Comparison of ENCODE assay signal across 8 cellular contexts in genomic region chr19:18281082-18282020, GRCh38. TPM values are rescaled to one million over a fixed set of nuclear protein-coding genes. Genes with fewer than 3 reads are reported as not detected.
DNase-seq lines count a peak whose midpoint lies in the region; ATAC-seq and TF ChIP-seq lines count a peak whose summit lies in the region.

TSS of gene JUND (minus strand) at chr19:18281622. CDS start at chr19:18281484, 138 bp downstream.

- peaks cover 0 to 30% (median 15%) of the 10 kb centered on the region in 9 donors for H3K36me3 ChIP-seq in heart right ventricle
- H3K36me3 ChIP-seq in upper lobe of left lung, result peaks cover 3 to 27% (median 14%) of the 10 kb centered on the region in 4 donors

- TF ChIP-seq CTCF in GM13977 (IDR thresholded peaks at IDR 0.05; ENCODE audit: extremely low read depth, insufficient read depth, missing control alignments), result peak; percentile 1
- peak in 1 of 9 donors; percentile 9 for TF ChIP-seq CTCF in heart right ventricle (IDR thresholded peaks at IDR 0.05)
- TF ChIP-seq CTCF in upper lobe of left lung (IDR thresholded peaks at IDR 0.05), result peak in 5 of 6 experiments; percentile 8 to 48 (median 26)

- peaks cover 9 to 56% (median 45%) of the 10 kb centered on the region in 9 donors for H3K4me1 ChIP-seq in heart right ventricle
- H3K4me1 ChIP-seq in upper lobe of left lung, result peaks cover 33 to 44% (median 38%) of the 10 kb centered on the region in 4 donors

- in situ Hi-C loops in GM13977 (cut with MboI; ENCODE audit: low pct_unique_long_range_greater_than_20kb, low sequenced_read_pairs, unreplicated experiment), result no loop called here

- TF ChIP-seq EP300 in upper lobe of left lung (IDR thresholded peaks at IDR 0.05), result peak in 3 of 4 donors; percentile 24 to 92 (median 72)

- H3K9me3 ChIP-seq in heart right ventricle (no peaks in the 10 kb centered on the region), upper lobe of left lung (no peaks in the 10 kb centered on the region)

- H3K4me3 ChIP-seq in heart right ventricle (peak within 1 kb of the TSS; percentile 75 to 100 (median 94)), upper lobe of left lung (peak within 1 kb of the TSS; percentile 63 to 99 (median 90))

- H3K27ac ChIP-seq in heart right ventricle, result peak within 1 kb of the TSS; percentile 99 to 100 (median 100)
- H3K27ac ChIP-seq in upper lobe of left lung, result peak within 1 kb of the TSS; percentile 100

- ATAC-seq in HG02852 (IDR thresholded peaks at IDR 0.05; ENCODE audit: unreplicated experiment) (peak; percentile 68), heart right ventricle (peak; percentile 77 to 88 (median 82)), upper lobe of left lung (ENCODE audit: low FRiP score in 2 of 2) (peak; percentile 85 to 90)

- DNase-seq in GM13977 (ENCODE audit: low spot score), result peak; percentile 100
- DNase-seq in NCI-H146 (lab: John Stamatoyannopoulos, UW), result peak; percentile 98
- peak; percentile 95 for DNase-seq in amniotic epithelial cell (ENCODE audit: low read depth)
- DNase-seq in heart right ventricle, result peak; percentile 98 to 99
- DNase-seq in posterior vena cava (ENCODE audit: low spot score), result peak; percentile 99
- peak; percentile 99 to 100 for DNase-seq in upper lobe of left lung

- H3K27me3 ChIP-seq in heart right ventricle, result no peaks in the 10 kb centered on the region
- H3K27me3 ChIP-seq in upper lobe of left lung, result no peaks in the 10 kb centered on the region

- WGBS in heart right ventricle, 2 donors, result 0 to 1% methylated on average over 93 to 138 of the region's 138 CpGs
- WGBS in upper lobe of left lung, 2 donors, result no CpG with 5 or more reads among the region's 138 CpGs

- intact Hi-C loops in T-helper 1 cell treated with Interleukin-12 subunit alpha and Interleukin-12 subunit beta and Interleukin-4 antibody, amounts not matched to agents 30 ng/mL and 1 ng/mL, for 36 hours (cut with micrococcal nuclease), result loop anchor here (1.0 to 2.0 kb wide), 3 partner anchors 9 to 23 kb away; no protein-coding TSS in a partner anchor
- intact Hi-C loops in heart right ventricle (cut with DNase I), result loop anchor here in 6 of 10 donors (1.0 to 10.0 kb wide), 5 partner anchors 23 to 133 kb away; partner anchors contain the start of genes LSM4 (in 1 of the 6) and SSBP4 (in 1 of the 6)
- intact Hi-C loops in posterior vena cava (cut with DNase I), result loop anchor here in 1 of 2 donors (5.0 kb wide), 1 partner anchor 41 kb away; the partner anchor contains the start of gene LSM4

- TF ChIP-seq POLR2A in upper lobe of left lung (IDR thresholded peaks at IDR 0.05), result peak; percentile 68 to 100 (median 96)

RNA-seq across cellular contexts. Expression of gene JUND, which starts in this region (rescaled TPM):
- 295 and 303 TPM in 2 replicates for total RNA-seq in T-helper 1 cell treated with Interleukin-12 subunit alpha and Interleukin-12 subunit beta and Interleukin-4 antibody, amounts not matched to agents 30 ng/mL and 1 ng/mL, for 36 hours
- total RNA-seq in heart right ventricle (100 to 1,000 TPM in 9 of 10 donors, 10 to 100 TPM in 1; 93.7 to 195 (median 133) TPM), posterior vena cava (100 to 1,000 TPM; 192 to 231 TPM), upper lobe of left lung (1,000 to 10,000 TPM in 1 of 6 donors, 100 to 1,000 TPM in 5; 281 to 1,101 (median 639) TPM)
- polyA plus RNA-seq in heart right ventricle, result 100 to 1,000 TPM; 103 to 278 TPM

Comparison
In these comparisons a context has a peak if more than half of its experiments do, and no peak if none do; other contexts are left out.
1. Peak in every context shown above with its lines: DNase-seq, ATAC-seq, H3K4me3 ChIP-seq and H3K27ac ChIP-seq.